Comparison of ENCODE assay signal across 18 cellular contexts in the genomic region with DNA sequence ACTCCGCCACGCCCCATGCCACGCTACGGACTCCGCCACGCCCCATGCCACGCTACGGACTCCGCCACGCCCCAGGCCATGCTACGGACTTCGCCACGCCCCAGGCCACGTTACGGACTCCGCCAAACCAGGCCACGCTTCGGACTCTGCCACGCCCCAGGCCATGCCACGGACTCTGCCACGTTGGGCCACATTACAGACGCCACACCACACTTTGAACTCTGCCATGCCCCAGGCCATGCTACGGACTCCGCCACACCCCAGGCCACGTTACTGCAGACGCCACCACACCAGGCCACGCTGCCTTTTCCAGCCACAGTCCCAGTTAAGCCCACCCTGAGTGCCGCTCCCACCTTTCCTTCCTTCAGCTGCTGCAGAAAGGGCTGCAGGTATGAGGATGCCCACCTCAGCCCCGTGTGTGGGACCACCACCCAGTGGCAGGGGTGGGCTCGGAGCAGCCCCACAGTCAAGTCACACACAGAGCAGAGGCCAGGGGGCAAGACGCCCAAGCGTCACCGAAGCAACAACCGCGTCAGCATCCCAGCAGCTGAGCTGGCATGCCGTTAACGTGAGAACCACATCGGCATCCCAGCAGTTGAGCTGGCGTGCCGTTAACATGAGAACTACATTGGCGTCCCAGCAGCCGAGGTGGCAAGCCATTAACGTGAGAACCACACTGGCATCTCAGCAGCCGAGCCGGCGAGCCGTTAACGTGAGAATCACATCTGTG.
"Had no signal": no experiment of that assay in that cellular context is flagged by ENCODE, and none has a peak within 500 bp of the region (broad histone marks: within the 10 kb centered on the region; RNA-seq: fewer than 3 reads in every experiment).

No MANE protein-coding gene starts in this region.

- H3K4me1 ChIP-seq: psoas muscle had no signal

- DNase-seq: activated B cell treated with CpG ODN at 0.5 μM for 24 hours; activated CD4-positive, alpha-beta T cell treated with anti-CD3 and anti-CD28 coated beads, Interleukin-2, amount 10 ng/mL, durations not matched to agents 7 days and 5 days; activated effector memory CD4-positive, alpha-beta T cell treated with Interleukin-2 at 50 U/mL for 16 hours; activated naive CD8-positive, alpha-beta T cell treated with anti-CD3 and anti-CD28 coated beads, Interleukin-2, amount 10 ng/mL, durations not matched to agents 7 days and 5 days; aorta; caudate nucleus; effector memory CD4-positive, alpha-beta T cell; left colon; mammary epithelial cell; mucosa of descending colon; naive thymus-derived CD8-positive, alpha-beta T cell; psoas muscle; stimulated activated CD4-positive, alpha-beta T cell treated with anti-CD3 and anti-CD28 coated beads, Interleukin-2, amount 100 ng/mL, for 24 hours; stimulated activated naive CD4-positive, alpha-beta T cell treated with Interleukin-2 at 50 U/mL for 16 hours; T-helper 17 cell; trophoblast cell had no signal

- H3K4me1 Mint-ChIP-seq: activated B cell treated with CpG ODN at 0.5 μM for 24 hours; activated CD4-positive, alpha-beta T cell treated with anti-CD3 and anti-CD28 coated beads, Interleukin-2, amount 10 ng/mL, durations not matched to agents 7 days and 5 days had no signal

- H3K27me3 Mint-ChIP-seq: activated B cell treated with CpG ODN at 0.5 μM for 24 hours; activated CD4-positive, alpha-beta T cell treated with anti-CD3 and anti-CD28 coated beads, Interleukin-2, amount 10 ng/mL, durations not matched to agents 7 days and 5 days; activated naive CD8-positive, alpha-beta T cell treated with anti-CD3 and anti-CD28 coated beads, Interleukin-2, amount 10 ng/mL, durations not matched to agents 7 days and 5 days; naive thymus-derived CD8-positive, alpha-beta T cell; T-helper 17 cell had no signal

- H3K4me3 ChIP-seq: coronary artery, mucosa of descending colon, psoas muscle had no signal

- ATAC-seq: left colon; mucosa of descending colon; naive thymus-derived CD8-positive, alpha-beta T cell; psoas muscle; sciatic nerve; T-helper 17 cell had no signal

- H3K27ac Mint-ChIP-seq: activated CD4-positive, alpha-beta T cell treated with anti-CD3 and anti-CD28 coated beads, Interleukin-2, amount 10 ng/mL, durations not matched to agents 7 days and 5 days; activated naive CD8-positive, alpha-beta T cell treated with anti-CD3 and anti-CD28 coated beads, Interleukin-2, amount 10 ng/mL, durations not matched to agents 7 days and 5 days; T-helper 17 cell had no signal

- H3K9me3 ChIP-seq: mucosa of descending colon, psoas muscle had no signal

- H3K27ac ChIP-seq: coronary artery, psoas muscle had no signal

- H3K4me3 Mint-ChIP-seq: activated B cell treated with CpG ODN at 0.5 μM for 24 hours; activated CD4-positive, alpha-beta T cell treated with anti-CD3 and anti-CD28 coated beads, Interleukin-2, amount 10 ng/mL, durations not matched to agents 7 days and 5 days; activated naive CD8-positive, alpha-beta T cell treated with anti-CD3 and anti-CD28 coated beads, Interleukin-2, amount 10 ng/mL, durations not matched to agents 7 days and 5 days; T-helper 17 cell had no signal

- H3K9me3 Mint-ChIP-seq: activated B cell treated with CpG ODN at 0.5 μM for 24 hours; naive thymus-derived CD8-positive, alpha-beta T cell had no signal
